20 cellular contexts compared by ENCODE assay signal in the genomic region with DNA sequence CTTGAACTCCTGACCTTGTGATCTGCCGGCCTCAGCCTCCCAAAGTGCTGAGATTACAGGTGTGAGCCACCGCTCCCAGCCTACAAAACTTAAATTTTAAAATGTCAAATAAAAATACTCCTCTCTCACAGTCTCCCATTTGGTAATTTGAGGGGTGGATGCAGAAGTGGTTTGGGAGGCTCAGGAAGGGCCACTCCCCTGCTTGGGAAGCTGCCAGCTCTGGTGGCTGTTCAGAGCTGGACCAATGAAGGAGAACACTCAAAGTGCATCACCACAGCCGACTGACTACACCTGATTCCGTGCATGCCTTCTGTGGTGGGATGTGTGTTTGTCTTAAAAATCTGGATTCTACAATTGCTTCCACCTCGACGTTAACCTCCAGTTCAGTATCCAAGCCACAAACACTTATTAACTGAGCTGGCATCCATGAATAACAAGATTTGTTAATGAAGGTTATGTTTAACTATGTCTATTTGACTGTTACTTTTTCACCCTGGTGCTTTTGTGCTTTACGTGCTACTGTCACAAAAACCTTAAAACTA.
DNase-seq lines count a peak whose midpoint lies in the region; ATAC-seq and TF ChIP-seq lines count a peak whose summit lies in the region.
"Had no signal": no experiment of that assay in that cellular context is flagged by ENCODE, and none has a peak within 500 bp of the region (broad histone marks: within the 10 kb centered on the region; RNA-seq: fewer than 3 reads in every experiment).

No MANE protein-coding gene starts in this region.

- no peak overlapping the region for H4K8ac ChIP-seq in mesenchymal stem cell (ENCODE audit: low read length)

- no peak for TF ChIP-seq POLR2A in tibial nerve (IDR thresholded peaks at IDR 0.05)

- no peak for TF ChIP-seq EP300 in tibial nerve (IDR thresholded peaks at IDR 0.05)

- no peak overlapping the region for H3K14ac ChIP-seq in mesenchymal stem cell (ENCODE audit: low read length in 2 of 2)

- no peak overlapping the region for H4K91ac ChIP-seq in mesenchymal stem cell (ENCODE audit: low read length)

- ATAC-seq in GM18870 (IDR thresholded peaks at IDR 0.05; ENCODE audit: unreplicated experiment), result no peak
- no peak for ATAC-seq in GM21423 (IDR thresholded peaks at IDR 0.05; ENCODE audit: unreplicated experiment)
- ATAC-seq: A549; CD8-positive, alpha-beta T cell; Right ventricle myocardium inferior had no signal

- no peak overlapping the region for H3K9ac ChIP-seq in BLaER1 treated with 17β-estradiol and CSF1 and Interleukin-3, amounts not matched to agents 10 nM and 100 nM
- H3K9ac ChIP-seq in mesenchymal stem cell (ENCODE audit: low read length), result no peak overlapping the region

- no peak overlapping the region for H3K4ac ChIP-seq in mesenchymal stem cell (ENCODE audit: low read depth in 1 of 2, low read length in 2 of 2)

- H3K27me3 ChIP-seq in BLaER1 treated with 17β-estradiol and CSF1 and Interleukin-3, amounts not matched to agents 10 nM and 100 nM, result no peaks in the 10 kb centered on the region
- H3K27me3 ChIP-seq in mesenchymal stem cell (ENCODE audit: control insufficient read depth in 1 of 2, insufficient read depth in 1 of 2, low read length in 2 of 2) (no peaks in the 10 kb centered on the region), tibial nerve (no peaks in the 10 kb centered on the region)

- H3K18ac ChIP-seq in mesenchymal stem cell (ENCODE audit: low read depth in 1 of 2, low read length in 2 of 2), result no peak overlapping the region

- H3K4me3 ChIP-seq in BLaER1 treated with 17β-estradiol and CSF1 and Interleukin-3, amounts not matched to agents 10 nM and 100 nM, result no peak overlapping the region
- H3K4me3 ChIP-seq in epithelial cell of proximal tubule (ENCODE audit: low read depth, low read length) (no peak overlapping the region), mesenchymal stem cell (ENCODE audit: insufficient read depth in 1 of 2, low read depth in 1 of 2, low read length in 2 of 2) (no peak overlapping the region), tibial nerve (no peak overlapping the region)
- H3K4me3 ChIP-seq: A549 had no signal

- H2AFZ ChIP-seq in mesenchymal stem cell (ENCODE audit: low read depth, low read length), result no peak overlapping the region

- H2AK5ac ChIP-seq in mesenchymal stem cell (ENCODE audit: low read length, severe bottlenecking), result no peak overlapping the region

- H3K79me1 ChIP-seq in mesenchymal stem cell (replicated peaks; ENCODE audit: low read length, poor library complexity, severe bottlenecking), result no peaks in the 10 kb centered on the region

- H2BK120ac ChIP-seq in mesenchymal stem cell (ENCODE audit: low read depth, low read length), result no peak overlapping the region

- H2BK12ac ChIP-seq in mesenchymal stem cell (ENCODE audit: low read length in 2 of 2), result no peak overlapping the region

- WGBS in mesenchymal stem cell, result 80% methylated on average over 1 of the region's 7 CpGs
- WGBS in tibial nerve, 2 donors, result 77 to 94% methylated on average over 7 of the region's 7 CpGs

- H3K9me3 ChIP-seq in BLaER1 treated with 17β-estradiol and CSF1 and Interleukin-3, amounts not matched to agents 10 nM and 100 nM (replicated peaks in 1 of 11), result peaks cover 0 to 20% (median 12%) of the 10 kb centered on the region in 11 experiments; a peak in 14 of 22 replicates
- H3K9me3 ChIP-seq in mesenchymal stem cell (ENCODE audit: control insufficient read depth, low read length), result no peaks in the 10 kb centered on the region
- H3K9me3 ChIP-seq in tibial nerve, result peaks cover 0 to 12% (median 0%) of the 10 kb centered on the region in 4 donors
- H3K9me3 ChIP-seq: A549 had no signal

- DNase-seq in HK-2 (ENCODE audit: unreplicated experiment) (peak; percentile 37), epithelial cell of proximal tubule (ENCODE audit: low read depth) (peak; percentile 79), mesenchymal stem cell (no peak), NCI-H510A (lab: John Stamatoyannopoulos, UW) (no peak), tibial nerve (ENCODE audit: low spot score in 2 of 2) (no peak)
- DNase-seq: CD8-positive, alpha-beta T cell; H7; HFFc6; KBM-7; MM.1S; NCI-H1048; NCI-H1436; NCI-H187 treated with DMSO at 0.1 percent for 48 hours; NCI-H2227 treated with DMSO at 0.1 percent for 48 hours; NCI-H510A treated with DMSO at 0.1 percent for 48 hours had no signal

- peak overlapping the region in 1 of 2 experiments; percentile 80 for H3K23ac ChIP-seq in mesenchymal stem cell (ENCODE audit: low read length in 2 of 2)

- no peak overlapping the region for H2BK5ac ChIP-seq in mesenchymal stem cell (ENCODE audit: low read depth, low read length, poor library complexity, severe bottlenecking)

- peak overlapping the region in 8 of 11 experiments; percentile 2 to 78 (median 22); a peak in 9 of 22 replicates for H3K4me2 ChIP-seq in BLaER1 treated with 17β-estradiol and CSF1 and Interleukin-3, amounts not matched to agents 10 nM and 100 nM
- no peak overlapping the region for H3K4me2 ChIP-seq in mesenchymal stem cell (ENCODE audit: low read length, poor library complexity, severe bottlenecking)
- H3K4me2 ChIP-seq: A549 had no signal

- H2BK15ac ChIP-seq in mesenchymal stem cell (ENCODE audit: low read depth, poor library complexity, severe bottlenecking), result no peak overlapping the region

- no peak overlapping the region for H3K27ac ChIP-seq in BLaER1 treated with 17β-estradiol and CSF1 and Interleukin-3, amounts not matched to agents 10 nM and 100 nM
- H3K27ac ChIP-seq in mesenchymal stem cell (ENCODE audit: low read length, poor library complexity, severe bottlenecking), result peak overlapping the region; percentile 63
- H3K27ac ChIP-seq in tibial nerve, result no peak overlapping the region
- H3K27ac ChIP-seq: A549 had no signal

- TF ChIP-seq CTCF in epithelial cell of proximal tubule (conservative IDR thresholded peaks at IDR 0.05; ENCODE audit: low read depth, low read length), result no peak
- TF ChIP-seq CTCF in tibial nerve (IDR thresholded peaks at IDR 0.05), result no peak

- no peaks in the 10 kb centered on the region for H4K20me1 ChIP-seq in BLaER1 treated with 17β-estradiol and CSF1 and Interleukin-3, amounts not matched to agents 10 nM and 100 nM

- peaks cover 7 to 35% (median 21%) of the 10 kb centered on the region in 10 experiments; a peak in 18 of 20 replicates for H3K4me1 ChIP-seq in BLaER1 treated with 17β-estradiol and CSF1 and Interleukin-3, amounts not matched to agents 10 nM and 100 nM
- H3K4me1 ChIP-seq in mesenchymal stem cell (ENCODE audit: control insufficient read depth, insufficient read depth, low read depth, low read length), result peaks cover 9% of the 10 kb centered on the region
- H3K4me1 ChIP-seq in tibial nerve, result no peaks in the 10 kb centered on the region
- H3K4me1 ChIP-seq: A549 had no signal

- H3K36me3 ChIP-seq in BLaER1 treated with 17β-estradiol and CSF1 and Interleukin-3, amounts not matched to agents 10 nM and 100 nM, result 0 out of 22 replicates have a peak, but pooled peaks cover 0 to 4% (median 0%) of the 10 kb centered on the region in 11 experiments
- H3K36me3 ChIP-seq in mesenchymal stem cell (ENCODE audit: control insufficient read depth in 1 of 2, insufficient read depth in 2 of 2, low read depth in 1 of 2, low read length in 2 of 2) (no peaks in the 10 kb centered on the region), tibial nerve (no peaks in the 10 kb centered on the region)

Comparison
In these comparisons a context has a peak if more than half of its experiments do, and no peak if none do; other contexts are left out.
1. DNase-seq: peak in HK-2 (single experiment) and epithelial cell of proximal tubule (single experiment); none in mesenchymal stem cell (single experiment), NCI-H510A (single experiment) and tibial nerve (0 of 2).